Comparison of ENCODE assay signal across 19 cellular contexts in the genomic region with DNA sequence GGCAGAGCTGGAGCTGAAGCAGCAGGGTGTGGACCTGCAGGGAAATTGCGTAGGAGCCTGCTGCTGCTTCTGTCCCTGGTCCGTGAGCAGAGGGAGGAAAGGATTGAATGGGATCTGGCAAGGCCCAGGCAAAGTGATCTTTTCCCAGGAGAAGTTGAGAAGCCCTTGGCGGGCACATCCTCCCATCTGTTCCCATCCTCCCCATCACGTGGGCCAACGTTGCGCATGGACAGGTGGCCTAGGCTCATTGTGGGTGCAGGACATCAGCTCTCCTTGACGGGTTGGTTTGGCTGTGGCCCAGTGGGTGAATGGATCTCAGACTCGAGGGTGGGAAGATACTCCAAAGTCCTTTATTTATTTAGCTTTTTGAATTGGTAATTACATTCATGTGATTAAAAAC. TPM values are rescaled to one million over a fixed set of nuclear protein-coding genes. Genes with fewer than 3 reads are reported as not detected.
DNase-seq lines count a peak whose midpoint lies in the region; ATAC-seq, FAIRE-seq and TF ChIP-seq lines count a peak whose summit lies in the region.
"Had no signal": no experiment of that assay in that cellular context is flagged by ENCODE, and none has a peak within 500 bp of the region (broad histone marks: within the 10 kb centered on the region; RNA-seq: fewer than 3 reads in every experiment).

No MANE protein-coding gene starts in this region.

- H3K9me3 Mint-ChIP-seq in activated CD4-positive, alpha-beta T cell treated with anti-CD3 and anti-CD28 coated beads, Interleukin-2, amount 10 ng/mL, durations not matched to agents 24 days and 14 days = no peaks in the 10 kb centered on the region
- H3K9me3 Mint-ChIP-seq in chondrocyte (ENCODE audit: low read depth) = no peaks in the 10 kb centered on the region
- H3K9me3 Mint-ChIP-seq: CD14-positive monocyte had no signal

- no peak overlapping the region for H3K9ac ChIP-seq in HepG2 (ENCODE audit: insufficient read depth, low read depth, low read length)
- H3K9ac ChIP-seq in kidney (ENCODE audit: low read length in 2 of 2) = no peak overlapping the region

- in situ Hi-C loops in HepG2 (cut with HindIII; ENCODE audit: extremely low pct_ligation_motif_present, low pct_unique_long_range_greater_than_20kb) = no loop called here

- no peak; the same call in 2 of the 3 replicates for ATAC-seq in HepG2
- no peak for ATAC-seq in right lobe of liver

- H3K36me3 ChIP-seq in HepG2 (replicated peaks in 1 of 2; ENCODE audit: control insufficient read depth in 1 of 2, insufficient read depth in 2 of 2, low read length in 2 of 2) (peaks cover 27 to 55% of the 10 kb centered on the region in 2 experiments), right lobe of liver (peaks cover 0 to 42% (median 20%) of the 10 kb centered on the region in 4 donors), kidney (ENCODE audit: control insufficient read depth in 1 of 2, insufficient read depth in 2 of 2, low read length in 2 of 2) (peaks cover 3 to 12% of the 10 kb centered on the region in 2 donors)

- FAIRE-seq in HepG2 (lab: Jason Lieb, UNC) = no peak
- FAIRE-seq in kidney (lab: Jason Lieb, UNC) = no peak
- FAIRE-seq: H54 had no signal

- peaks cover 21% of the 10 kb centered on the region for H3K4me1 Mint-ChIP-seq in activated CD4-positive, alpha-beta T cell treated with anti-CD3 and anti-CD28 coated beads, Interleukin-2, amount 10 ng/mL, durations not matched to agents 24 days and 14 days
- peaks cover 4% of the 10 kb centered on the region for H3K4me1 Mint-ChIP-seq in chondrocyte (ENCODE audit: low read depth)

- intact Hi-C loops in HepG2 (cut with micrococcal nuclease; ENCODE audit: unreplicated experiment) = no loop called here
- intact Hi-C loops in right lobe of liver (cut with DNase I) = no loop called here
- intact Hi-C loops in kidney (cut with DNase I) = no loop called here
- intact Hi-C loops in activated CD4-positive, alpha-beta T cell treated with anti-CD3 and anti-CD28 coated beads, Interleukin-2, amount 10 ng/mL, durations not matched to agents 24 days and 14 days (cut with micrococcal nuclease) = no loop called here

- H3K27me3 ChIP-seq in HepG2 (ENCODE audit: control insufficient read depth in 1 of 2, insufficient read depth in 2 of 2, low read length in 2 of 2) = no peaks in the 10 kb centered on the region
- H3K27me3 ChIP-seq in right lobe of liver = no peaks in the 10 kb centered on the region
- H3K27me3 ChIP-seq: MG63 had no signal

- no peak overlapping the region for H3K4me2 ChIP-seq in HepG2 (ENCODE audit: low read depth, low read length)

- no peak overlapping the region for H2AFZ ChIP-seq in HepG2 (ENCODE audit: low read length)

- no peak overlapping the region for H3K27ac Mint-ChIP-seq in activated CD4-positive, alpha-beta T cell treated with anti-CD3 and anti-CD28 coated beads, Interleukin-2, amount 10 ng/mL, durations not matched to agents 24 days and 14 days
- no peak overlapping the region for H3K27ac Mint-ChIP-seq in chondrocyte (ENCODE audit: unreplicated experiment)

- H3K4me3 ChIP-seq in HepG2 (replicated peaks in 1 of 3; ENCODE audit: insufficient read depth in 1 of 3, low read depth in 2 of 3, low read length in 3 of 3) = no peak overlapping the region
- H3K4me3 ChIP-seq in right lobe of liver = no peak overlapping the region
- no peak overlapping the region for H3K4me3 ChIP-seq in kidney (ENCODE audit: low read length in 2 of 2)
- H3K4me3 ChIP-seq: MG63 had no signal

- DNase-seq in HepG2 (ENCODE audit: low spot score) = no peak
- DNase-seq in right lobe of liver = no peak
- DNase-seq in NCI-H446 treated with DMSO at 0.1 percent for 48 hours (lab: John Stamatoyannopoulos, UW) = peak; percentile 8
- DNase-seq in kidney = peak; percentile 32
- DNase-seq in NCI-H146 (lab: John Stamatoyannopoulos, UW) = no peak
- DNase-seq in activated CD4-positive, alpha-beta T cell treated with anti-CD3 and anti-CD28 coated beads, Interleukin-2, amount 10 ng/mL, durations not matched to agents 24 days and 14 days = no peak
- no peak for DNase-seq in chondrocyte (ENCODE audit: low spot score)
- DNase-seq in mesenteric fat pad (ENCODE audit: low spot score) = no peak
- DNase-seq: COR-L47; DMS53; MG63; NCI-H1092; NCI-H187; NCI-H510A treated with DMSO at 0.1 percent for 48 hours; NK-92 treated with Interleukin-12 subunit alpha and Interleukin-12 subunit beta, amount 100 ng/mL, for 24 hours; OCI-M1; SHP77 treated with DMSO at 0.1 percent for 48 hours had no signal

- H3K36me3 Mint-ChIP-seq in activated CD4-positive, alpha-beta T cell treated with anti-CD3 and anti-CD28 coated beads, Interleukin-2, amount 10 ng/mL, durations not matched to agents 24 days and 14 days (ENCODE audit: low read depth) = peaks cover 44% of the 10 kb centered on the region
- peaks cover 26% of the 10 kb centered on the region for H3K36me3 Mint-ChIP-seq in chondrocyte (ENCODE audit: low read depth)

- no peak overlapping the region for H3K4me3 Mint-ChIP-seq in activated CD4-positive, alpha-beta T cell treated with anti-CD3 and anti-CD28 coated beads, Interleukin-2, amount 10 ng/mL, durations not matched to agents 24 days and 14 days
- H3K4me3 Mint-ChIP-seq in chondrocyte (ENCODE audit: unreplicated experiment) = no peak overlapping the region
- H3K4me3 Mint-ChIP-seq: CD14-positive monocyte had no signal

- TF ChIP-seq POLR2A in HepG2 (IDR thresholded peaks at IDR 0.05; ENCODE audit: insufficient read depth in 1 of 2, low read depth in 2 of 2, low read length in 2 of 2) = no peak
- TF ChIP-seq POLR2A in right lobe of liver (IDR thresholded peaks at IDR 0.05) = no peak

- H3K9me3 ChIP-seq in HepG2 (ENCODE audit: low read length) (no peaks in the 10 kb centered on the region), right lobe of liver (no peaks in the 10 kb centered on the region), kidney (ENCODE audit: control insufficient read depth in 1 of 2, low read length in 2 of 2) (no peaks in the 10 kb centered on the region)
- H3K9me3 ChIP-seq: MG63 had no signal

- H3K4me1 ChIP-seq in HepG2 (ENCODE audit: insufficient read depth, low read length) = no peaks in the 10 kb centered on the region
- no peaks in the 10 kb centered on the region for H3K4me1 ChIP-seq in right lobe of liver
- H3K4me1 ChIP-seq in kidney (ENCODE audit: control insufficient read depth in 1 of 2, insufficient read depth in 1 of 2, low read depth in 1 of 2, low read length in 2 of 2) = no peaks in the 10 kb centered on the region

- POLR2A ChIA-PET in HepG2 (lab: Yijun Ruan, JAX) = no interaction called here

- no peak for TF ChIP-seq EP300 in HepG2 (IDR thresholded peaks at IDR 0.05; ENCODE audit: low read depth in 2 of 2, low read length in 2 of 2)
- no peak for TF ChIP-seq EP300 in HepG2 (CRISPR knock-in tag; IDR thresholded peaks at IDR 0.05; ENCODE audit: borderline replicate concordance)

- WGBS in HepG2 (ENCODE audit: low lambda C conversion rate) = 98% methylated on average over 8 of the region's 8 CpGs
- WGBS in right lobe of liver (ENCODE audit: insufficient coverage, low coverage, low lambda C conversion rate, missing lambda C conversion rate) = 80% methylated on average over 2 of the region's 8 CpGs

- TF ChIP-seq RAD21 in HepG2 (CRISPR knock-in tag; IDR thresholded peaks at IDR 0.05) = no peak

- no peaks in the 10 kb centered on the region for H4K20me1 ChIP-seq in HepG2 (ENCODE audit: insufficient read depth, low read length)

- no peaks in the 10 kb centered on the region for H3K79me2 ChIP-seq in HepG2 (ENCODE audit: insufficient read depth, low read length)

- no TSS peak for BruUV-seq in HepG2 (replicated peaks; lab: Mats Ljungman, UMichigan)

- CTCF ChIA-PET in HepG2 (lab: Yijun Ruan, JAX; ENCODE audit: low intra/inter-chr PET ratio, low total read pairs) = no interaction called here

- H3K27me3 Mint-ChIP-seq in activated CD4-positive, alpha-beta T cell treated with anti-CD3 and anti-CD28 coated beads, Interleukin-2, amount 10 ng/mL, durations not matched to agents 24 days and 14 days = no peaks in the 10 kb centered on the region
- H3K27me3 Mint-ChIP-seq in chondrocyte (ENCODE audit: low read depth) = no peaks in the 10 kb centered on the region

- H3K27ac ChIP-seq in HepG2 (ENCODE audit: extremely low read length, insufficient read depth, low read length) = no peak overlapping the region
- no peak overlapping the region for H3K27ac ChIP-seq in right lobe of liver
- H3K27ac ChIP-seq in kidney (ENCODE audit: low read depth in 2 of 2, low read length in 2 of 2) = no peak overlapping the region

- TF ChIP-seq CTCF in HepG2 (CRISPR knock-in tag; IDR thresholded peaks at IDR 0.05) (no peak), right lobe of liver (IDR thresholded peaks at IDR 0.05) (no peak), kidney (IDR thresholded peaks at IDR 0.05; ENCODE audit: borderline replicate concordance, extremely low read depth, insufficient read depth) (no peak), chondrocyte (IDR thresholded peaks at IDR 0.05) (no peak)

RNA-seq across cellular contexts. Expression of a gene that starts 29.4 kb away (rescaled TPM):
- total RNA-seq in HepG2 (2016; rRNA removed; fragmentation: Illumina TruSeq; extraction: Trizol) = 94.8 and 135 TPM in 2 replicates
- total RNA-seq in HepG2 (2016; cell fraction: cytosol; rRNA removed; fragmentation: Illumina TruSeq; extraction: Trizol; ENCODE audit: low read depth) = 40.5 and 40.7 TPM in 2 replicates
- total RNA-seq in HepG2 (2016; cell fraction: insoluble cytoplasmic fraction; rRNA removed; fragmentation: Illumina TruSeq; extraction: Trizol) = 93.2 and 125 TPM in 2 replicates
- total RNA-seq in HepG2 (2016; cell fraction: membrane; rRNA removed; fragmentation: Illumina TruSeq; extraction: Trizol) = 103 and 106 TPM in 2 replicates
- total RNA-seq in HepG2 (2016; cell fraction: nucleus; rRNA removed; fragmentation: Illumina TruSeq; extraction: Trizol) = 115 and 134 TPM in 2 replicates
- polyA plus RNA-seq in HepG2 (2011; rRNA removed) = 262 and 280 TPM in 2 replicates
- polyA plus RNA-seq in HepG2 (2011; cell fraction: cytosol; rRNA removed) = 132 and 169 TPM in 2 replicates
- polyA plus RNA-seq in HepG2 (2011; cell fraction: nucleus; rRNA removed) = 753 and 830 TPM in 2 replicates
- 105 and 114 TPM in 2 replicates for polyA plus RNA-seq in HepG2 (2012)
- polyA plus RNA-seq in HepG2 (2016; cell fraction: cytosol; fragmentation: Illumina TruSeq; extraction: Trizol; ENCODE audit: low read depth) = 31.3 and 37.9 TPM in 2 replicates
- 94.5 and 105 TPM in 2 replicates for polyA plus RNA-seq in HepG2 (2016; cell fraction: insoluble cytoplasmic fraction; fragmentation: Illumina TruSeq; extraction: Trizol; ENCODE audit: low read depth)
- polyA plus RNA-seq in HepG2 (2016; cell fraction: membrane; fragmentation: Illumina TruSeq; extraction: Trizol; ENCODE audit: low read depth) = 62.4 and 65.8 TPM in 2 replicates
- 279 and 292 TPM in 2 replicates for polyA plus RNA-seq in HepG2 (2016; cell fraction: nucleus; fragmentation: Illumina TruSeq; extraction: Trizol; ENCODE audit: insufficient read depth, low read depth)
- polyA minus RNA-seq in HepG2 (2011; rRNA and poly(A)+ RNA removed; ENCODE audit: low replicate concordance) = 472 and 743 TPM in 2 replicates
- 96.6 and 110 TPM in 2 replicates for polyA minus RNA-seq in HepG2 (2011; cell fraction: cytosol; rRNA and poly(A)+ RNA removed)
- polyA minus RNA-seq in HepG2 (2011; cell fraction: nucleus; rRNA and poly(A)+ RNA removed) = 279 and 332 TPM in 2 replicates
- 10 to 100 TPM; 15.8 to 35.7 (median 26.9) TPM for total RNA-seq in right lobe of liver
- total RNA-seq in kidney = 41.4 TPM
- 21.3 TPM for polyA plus RNA-seq in kidney (ENCODE audit: insufficient read depth, low read depth, low replicate concordance)
- total RNA-seq in activated CD4-positive, alpha-beta T cell treated with anti-CD3 and anti-CD28 coated beads, Interleukin-2, amount 10 ng/mL, durations not matched to agents 24 days and 14 days = 102 and 111 TPM in 2 replicates
- total RNA-seq in chondrocyte = 25.2 to 34.8 TPM (median 26.7 TPM) in 3 replicates
- 50.8 TPM for total RNA-seq in mesenteric fat pad

Comparison
In these comparisons a context has a peak if more than half of its experiments do, and no peak if none do; other contexts are left out.
1. DNase-seq: peak in NCI-H446 treated with DMSO at 0.1 percent for 48 hours (single experiment) and kidney (single experiment); none in HepG2 (single experiment), right lobe of liver (0 of 3), NCI-H146 (single experiment), activated CD4-positive, alpha-beta T cell treated with anti-CD3 and anti-CD28 coated beads, Interleukin-2, amount 10 ng/mL, durations not matched to agents 24 days and 14 days (single experiment), chondrocyte (single experiment) and mesenteric fat pad (single experiment).